Comparison of ENCODE assay signal across 9 cellular contexts in the genomic region with DNA sequence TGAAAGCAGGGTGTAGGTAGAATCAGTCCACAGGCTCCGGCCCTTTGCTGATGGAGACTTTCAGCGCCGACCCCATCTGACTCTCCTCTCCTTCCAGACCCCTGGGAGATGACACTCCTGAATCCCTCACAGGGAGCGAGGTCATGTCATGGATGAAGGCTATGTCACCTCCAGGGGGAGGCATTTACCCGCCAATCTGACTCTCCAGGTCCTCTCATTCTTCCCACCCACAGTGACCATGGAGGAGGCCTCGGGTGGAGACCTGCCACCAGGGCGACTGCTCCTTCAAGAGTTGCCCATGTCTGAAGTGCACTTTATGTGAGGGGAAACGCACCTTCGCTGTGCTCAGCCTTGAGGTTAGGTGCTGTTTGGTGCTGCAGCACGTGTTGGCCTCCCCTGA.
A peak's percentile ranks its signal among the peaks of the same experiment; 100 is the strongest.
DNase-seq lines count a peak whose midpoint lies in the region; ATAC-seq, FAIRE-seq and TF ChIP-seq lines count a peak whose summit lies in the region.
"Had no signal": no experiment of that assay in that cellular context is flagged by ENCODE, and none has a peak within 500 bp of the region (broad histone marks: within the 10 kb centered on the region; RNA-seq: fewer than 3 reads in every experiment).

No MANE protein-coding gene starts in this region.

- no peaks in the 10 kb centered on the region for H3K27me3 Mint-ChIP-seq in activated naive CD4-positive, alpha-beta T cell treated with anti-CD3 and anti-CD28 coated beads, Interleukin-2, amount 50 U/mL, for 24 hours
- H3K27me3 Mint-ChIP-seq in naive thymus-derived CD4-positive, alpha-beta T cell = no peaks in the 10 kb centered on the region

- POLR2A ChIA-PET in naive thymus-derived CD4-positive, alpha-beta T cell (lab: Charles Lee) = interaction anchor here (0.8 to 10.7 kb wide), 8 partner anchors 16 to 112 kb away, joined by 3 to 210 read pairs (median 12); a partner anchor contains a TSS

- CTCF ChIA-PET in naive thymus-derived CD4-positive, alpha-beta T cell (lab: Charles Lee) = interaction anchor here (0.7 to 4.0 kb wide), 7 partner anchors 15 to 238 kb away, joined by 3 to 65 read pairs (median 6); no protein-coding TSS in a partner anchor

- H3K36me3 Mint-ChIP-seq in activated naive CD4-positive, alpha-beta T cell treated with anti-CD3 and anti-CD28 coated beads, Interleukin-2, amount 50 U/mL, for 24 hours = no peaks in the 10 kb centered on the region
- no peaks in the 10 kb centered on the region for H3K36me3 Mint-ChIP-seq in naive thymus-derived CD4-positive, alpha-beta T cell

- DNase-seq in ELF-1 (ENCODE audit: low read depth, low spot score) (peak; percentile 65), KBM-7 (peak; percentile 78), prostate gland (ENCODE audit: low spot score) (no peak), OCI-M2 (lab: John Stamatoyannopoulos, UW; ENCODE audit: unreplicated experiment) (no peak), RCC 7860 (ENCODE audit: low spot score) (no peak)
- peak in 1 of 9 donors; percentile 44 for DNase-seq in naive thymus-derived CD4-positive, alpha-beta T cell

- H3K4me1 ChIP-seq in naive thymus-derived CD4-positive, alpha-beta T cell (ENCODE audit: control insufficient read depth in 2 of 2, insufficient read depth in 2 of 2, low read length in 2 of 2) = peaks cover 45 to 60% of the 10 kb centered on the region in 2 donors
- H3K4me1 ChIP-seq in prostate gland (replicated peaks) = peaks cover 6% of the 10 kb centered on the region

- 94% methylated on average over 10 of the region's 10 CpGs for WGBS in prostate gland

- H3K27ac ChIP-seq in naive thymus-derived CD4-positive, alpha-beta T cell (ENCODE audit: low read depth, low read length) = no peak overlapping the region
- H3K27ac ChIP-seq in prostate gland = no peak overlapping the region

- no peaks in the 10 kb centered on the region for H3K9me3 Mint-ChIP-seq in activated naive CD4-positive, alpha-beta T cell treated with anti-CD3 and anti-CD28 coated beads, Interleukin-2, amount 50 U/mL, for 24 hours
- H3K9me3 Mint-ChIP-seq in naive thymus-derived CD4-positive, alpha-beta T cell = peaks cover 0 to 1% (median 0%) of the 10 kb centered on the region in 11 donors

- in situ Hi-C loops in KBM-7 (cut with MboI; ENCODE audit: low pct_unique_long_range_greater_than_20kb, low sequenced_read_pairs) = loop anchor here (25.0 kb wide), 1 partner anchor 652 kb away; no protein-coding TSS in a partner anchor

- H3K4me3 ChIP-seq in naive thymus-derived CD4-positive, alpha-beta T cell (ENCODE audit: low read length) = no peak overlapping the region
- H3K4me3 ChIP-seq in prostate gland = no peak overlapping the region

- intact Hi-C loops in naive thymus-derived CD4-positive, alpha-beta T cell (cut with micrococcal nuclease) = loop anchor here (1.0 to 10.0 kb wide), 4 partner anchors 49 to 815 kb away; a partner anchor contains a TSS
- intact Hi-C loops in prostate gland (cut with DNase I) = no loop called here

- H3K9me3 ChIP-seq in naive thymus-derived CD4-positive, alpha-beta T cell (ENCODE audit: control insufficient read depth in 2 of 3, low read length in 3 of 3) = no peaks in the 10 kb centered on the region
- H3K9me3 ChIP-seq in prostate gland = no peaks in the 10 kb centered on the region

- peak overlapping the region; percentile 76 for H3K27ac Mint-ChIP-seq in activated naive CD4-positive, alpha-beta T cell treated with anti-CD3 and anti-CD28 coated beads, Interleukin-2, amount 50 U/mL, for 24 hours
- peak overlapping the region; percentile 64 to 100 (median 98) for H3K27ac Mint-ChIP-seq in naive thymus-derived CD4-positive, alpha-beta T cell

- peaks cover 72% of the 10 kb centered on the region for H3K4me1 Mint-ChIP-seq in activated naive CD4-positive, alpha-beta T cell treated with anti-CD3 and anti-CD28 coated beads, Interleukin-2, amount 50 U/mL, for 24 hours
- H3K4me1 Mint-ChIP-seq in naive thymus-derived CD4-positive, alpha-beta T cell = peaks cover 34 to 83% (median 73%) of the 10 kb centered on the region in 7 donors

- peak in 1 of 4 experiments; percentile 12 for TF ChIP-seq CTCF in prostate gland (IDR thresholded peaks at IDR 0.05)

- no peak for TF ChIP-seq POLR2A in prostate gland (IDR thresholded peaks at IDR 0.05)

- H3K4me3 Mint-ChIP-seq in activated naive CD4-positive, alpha-beta T cell treated with anti-CD3 and anti-CD28 coated beads, Interleukin-2, amount 50 U/mL, for 24 hours = no peak overlapping the region
- H3K4me3 Mint-ChIP-seq in naive thymus-derived CD4-positive, alpha-beta T cell = peak overlapping the region in 6 of 10 donors; percentile 41 to 79 (median 46)

- no peaks in the 10 kb centered on the region for H3K36me3 ChIP-seq in naive thymus-derived CD4-positive, alpha-beta T cell (ENCODE audit: control insufficient read depth in 2 of 3, insufficient read depth in 3 of 3, low read length in 3 of 3)
- no peaks in the 10 kb centered on the region for H3K36me3 ChIP-seq in prostate gland

- no peak for FAIRE-seq in RCC 7860 (lab: Jason Lieb, UNC)

- H3K27me3 ChIP-seq in naive thymus-derived CD4-positive, alpha-beta T cell (ENCODE audit: control insufficient read depth in 2 of 2, insufficient read depth in 2 of 2, low read length in 2 of 2) = no peaks in the 10 kb centered on the region
- no peaks in the 10 kb centered on the region for H3K27me3 ChIP-seq in prostate gland (replicated peaks; ENCODE audit: insufficient read depth)

- ATAC-seq in naive thymus-derived CD4-positive, alpha-beta T cell = no peak
- no peak for ATAC-seq in GM18502 (IDR thresholded peaks at IDR 0.05; ENCODE audit: poor library complexity, unreplicated experiment)
- ATAC-seq: sciatic nerve had no signal

Comparison
In these comparisons a context has a peak if more than half of its experiments do, and no peak if none do; other contexts are left out.
1. DNase-seq: peak in ELF-1 (single experiment) and KBM-7 (single experiment); none in prostate gland (single experiment), OCI-M2 (single experiment) and RCC 7860 (single experiment).